ENCODE assay signal across 8 cellular contexts in genomic region chr12:122880668-122881067, GRCh38. TPM values are rescaled to one million over a fixed set of nuclear protein-coding genes. Genes with fewer than 3 reads are reported as not detected.
DNase-seq lines count a peak whose midpoint lies in the region; ATAC-seq and TF ChIP-seq lines count a peak whose summit lies in the region.

No MANE protein-coding gene starts in this region.

- H3K9me3 ChIP-seq in WERI-Rb-1 (ENCODE audit: severe bottlenecking) (no peaks in the 10 kb centered on the region), cardiac muscle cell (ENCODE audit: low read depth) (no peaks in the 10 kb centered on the region), prostate gland (no peaks in the 10 kb centered on the region)

- no peak for ATAC-seq in GM21526 (IDR thresholded peaks at IDR 0.05; ENCODE audit: low FRiP score, unreplicated experiment)

- H3K4me1 ChIP-seq in cardiac muscle cell (ENCODE audit: low read depth) (peaks cover 10% of the 10 kb centered on the region), prostate gland (replicated peaks) (peaks cover 15% of the 10 kb centered on the region)

- H3K27me3 ChIP-seq in WERI-Rb-1 (ENCODE audit: insufficient read depth, low read depth, severe bottlenecking) (no peaks in the 10 kb centered on the region), cardiac muscle cell (no peaks in the 10 kb centered on the region), prostate gland (replicated peaks; ENCODE audit: insufficient read depth) (no peaks in the 10 kb centered on the region)

- WGBS in prostate gland = 41% methylated on average over 8 of the region's 8 CpGs

- H3K4me3 ChIP-seq in HFF-Myc (replicated peaks; ENCODE audit: low read depth, low read length) (no peak overlapping the region), WERI-Rb-1 (ENCODE audit: low read depth, low read length) (no peak overlapping the region), cardiac muscle cell (no peak overlapping the region), skeletal muscle cell (ENCODE audit: low read depth, low read length) (no peak overlapping the region), prostate gland (no peak overlapping the region)

- DNase-seq in C1 segment of cervical spinal cord (lab: John Stamatoyannopoulos, UW) (peak in 8 of 14 donors; percentile 15 to 49 (median 40)), HFF-Myc (ENCODE audit: extremely low read depth, low read depth) (no peak), WERI-Rb-1 (peak; percentile 70), cardiac muscle cell (ENCODE audit: low read depth in 1 of 2, low spot score in 1 of 2) (peak in 1 of 2 donors; percentile 73), skeletal muscle cell (ENCODE audit: low read depth) (peak; percentile 35), prostate gland (ENCODE audit: low spot score) (no peak), DMS153 treated with DMSO at 0.1 percent for 48 hours (lab: John Stamatoyannopoulos, UW; ENCODE audit: unreplicated experiment) (no peak)

- intact Hi-C loops in prostate gland (cut with DNase I) = no loop called here

- TF ChIP-seq POLR2A in prostate gland (IDR thresholded peaks at IDR 0.05) = no peak

- peak; percentile 69 for TF ChIP-seq CTCF in HFF-Myc (IDR thresholded peaks at IDR 0.05; ENCODE audit: low read depth, low read length, missing control alignments)
- peak; percentile 87 for TF ChIP-seq CTCF in WERI-Rb-1 (IDR thresholded peaks at IDR 0.05; ENCODE audit: low read depth, low read length)
- peak; percentile 69 for TF ChIP-seq CTCF in cardiac muscle cell (IDR thresholded peaks at IDR 0.05; ENCODE audit: low read depth, low read length)
- peak in 1 of 4 experiments; percentile 34 for TF ChIP-seq CTCF in prostate gland (IDR thresholded peaks at IDR 0.05)

- H3K27ac ChIP-seq in WERI-Rb-1 = no peak overlapping the region; the same call in 1 of the 2 replicates
- no peak overlapping the region for H3K27ac ChIP-seq in cardiac muscle cell
- H3K27ac ChIP-seq in prostate gland = no peak overlapping the region

- peaks cover 31% of the 10 kb centered on the region for H3K36me3 ChIP-seq in WERI-Rb-1
- H3K36me3 ChIP-seq in cardiac muscle cell = no peaks in the 10 kb centered on the region
- no peaks in the 10 kb centered on the region for H3K36me3 ChIP-seq in prostate gland

RNA-seq across cellular contexts. Expression of gene VPS37B, which starts 15.3 kb away (rescaled TPM):
- total RNA-seq in cardiac muscle cell (47.3 and 52.1 TPM in 2 replicates), prostate gland (10 to 100 TPM; 37.6 to 67.7 TPM)
- 31.7 and 47.4 TPM in 2 replicates for polyA plus RNA-seq in cardiac muscle cell

RNA-seq across cellular contexts. Expression of gene HIP1R, which starts 45.4 kb away (rescaled TPM):
- total RNA-seq in cardiac muscle cell = 36.1 and 38.4 TPM in 2 replicates
- polyA plus RNA-seq in cardiac muscle cell = 16.3 and 18.3 TPM in 2 replicates
- total RNA-seq in prostate gland = 10 to 100 TPM; 45.1 to 79.3 TPM

Comparison
In these comparisons a context has a peak if more than half of its experiments do, and no peak if none do; other contexts are left out.
1. DNase-seq: peak in C1 segment of cervical spinal cord (8 of 14), WERI-Rb-1 (single experiment) and skeletal muscle cell (single experiment); none in HFF-Myc (single experiment), prostate gland (single experiment) and DMS153 treated with DMSO at 0.1 percent for 48 hours (single experiment).